Comparison of ENCODE assay signal across 1 cellular context in genomic region chr13:37011788-37012187, GRCh38.
TF ChIP-seq lines count a peak whose summit lies in the region.

No MANE protein-coding gene starts in this region.

TF ChIP-seq in IMR-90, 13 proteins besides CTCF, POLR2A, EP300 and RAD21:
- TF ChIP-seq NFE2L2 (IDR thresholded peaks at IDR 0.05; ENCODE audit: low read depth, low read length) = no peak
- TF ChIP-seq CHD1 (IDR thresholded peaks at IDR 0.05; ENCODE audit: low read depth, low read length) = no peak
- peak; percentile 40; the same call in 1 of the 2 replicates for TF ChIP-seq CEBPB (IDR thresholded peaks at IDR 0.05; ENCODE audit: low read depth, low read length)
